25 cellular contexts compared by ENCODE assay signal in the genomic region with DNA sequence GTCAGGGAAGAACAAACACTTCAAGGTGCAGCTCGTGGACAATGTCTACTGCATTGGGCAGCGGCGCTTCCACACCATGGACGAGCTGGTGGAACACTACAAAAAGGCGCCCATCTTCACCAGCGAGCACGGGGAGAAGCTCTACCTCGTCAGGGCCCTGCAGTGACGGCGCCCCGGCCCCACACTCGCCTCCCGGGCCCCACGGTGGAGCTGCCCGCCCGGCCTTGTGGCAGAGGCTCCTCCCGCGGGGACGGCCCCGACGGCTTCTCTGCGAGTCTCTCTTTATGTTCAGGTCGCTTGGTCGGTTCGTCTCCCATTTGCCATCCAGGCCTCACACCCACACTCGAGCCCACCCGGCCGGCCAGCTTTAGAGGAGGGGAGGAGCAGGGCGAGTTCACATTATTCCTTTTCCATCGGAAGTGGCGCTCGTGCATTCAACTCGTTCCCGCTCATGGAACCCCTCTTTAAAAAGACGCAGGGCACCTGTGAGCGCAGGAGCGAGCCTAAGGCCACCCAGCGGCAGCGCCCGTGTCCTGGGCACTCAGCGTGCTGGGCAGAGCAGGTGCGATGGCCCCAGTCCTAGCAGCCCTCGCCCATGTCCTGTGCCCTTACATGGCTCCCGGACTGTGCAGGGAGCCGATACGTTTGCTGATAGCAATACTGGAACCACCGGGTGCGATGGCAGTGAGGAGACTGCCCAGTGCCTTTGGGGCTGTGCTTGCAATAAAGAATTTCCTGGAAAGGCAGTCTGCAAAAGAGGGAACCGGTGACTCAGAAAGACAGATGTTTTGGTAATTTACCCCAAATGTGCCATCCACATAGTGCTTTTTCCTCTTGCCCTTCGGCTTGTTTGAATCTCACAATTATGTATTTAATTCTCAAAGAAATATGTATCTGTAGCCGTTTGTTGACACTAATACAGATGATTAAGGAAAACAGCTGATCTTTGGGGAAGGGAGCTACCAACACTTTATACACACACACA.
DNase-seq lines count a peak whose midpoint lies in the region; ATAC-seq, FAIRE-seq and TF ChIP-seq lines count a peak whose summit lies in the region.
"Had no signal": no experiment of that assay in that cellular context is flagged by ENCODE, and none has a peak within 500 bp of the region (broad histone marks: within the 10 kb centered on the region; RNA-seq: fewer than 3 reads in every experiment).

No MANE protein-coding gene starts in this region.

- no peak overlapping the region for H2BK5ac ChIP-seq in neuronal stem cell (ENCODE audit: low read length)

- H3K27ac ChIP-seq in GM12878 (ENCODE audit: control insufficient read depth, insufficient read depth) (no peak overlapping the region), neuronal stem cell (replicated peaks; ENCODE audit: low read length) (no peak overlapping the region)
- H3K27ac ChIP-seq: C4-2B, colonic mucosa, right atrium auricular region, SJCRH30, upper lobe of left lung had no signal

- no peak for TF ChIP-seq CTCF in GM12878 (IDR thresholded peaks at IDR 0.05 in 2 of 3, conservative IDR thresholded peaks at IDR 0.05 in 1 of 3; ENCODE audit: control insufficient read depth in 2 of 3, extremely low read depth in 1 of 3, insufficient read depth in 1 of 3, low read depth in 3 of 3, low read length in 3 of 3)

- no peak overlapping the region for H3K23ac ChIP-seq in neuronal stem cell (ENCODE audit: low read depth, low read length, poor library complexity)

- CTCF ChIA-PET in GM12878 (lab: Yijun Ruan, JAX) = no interaction called here

- no peak for FAIRE-seq in GM12878 (lab: Jason Lieb, UNC)
- no peak for FAIRE-seq in frontal cortex (lab: Jason Lieb, UNC)
- FAIRE-seq: A204.1, GM12892, HTR-8/SVneo had no signal

- H3K14ac ChIP-seq in neuronal stem cell (ENCODE audit: low read length) = no peak overlapping the region

- peaks cover 29% of the 10 kb centered on the region for H3K36me3 Mint-ChIP-seq in activated naive CD4-positive, alpha-beta T cell treated with anti-CD3 and anti-CD28 coated beads, Interleukin-2, amount 50 U/mL, for 24 hours
- peaks cover 18 to 30% (median 19%) of the 10 kb centered on the region in 3 donors for H3K36me3 Mint-ChIP-seq in immature natural killer cell

- H3K4me1 Mint-ChIP-seq in activated naive CD4-positive, alpha-beta T cell treated with anti-CD3 and anti-CD28 coated beads, Interleukin-2, amount 50 U/mL, for 24 hours = peaks cover 56% of the 10 kb centered on the region
- H3K4me1 Mint-ChIP-seq in immature natural killer cell = peaks cover 27 to 30% of the 10 kb centered on the region in 2 donors

- no peak overlapping the region for H2AK5ac ChIP-seq in neuronal stem cell (ENCODE audit: low read depth, low read length)

- SMC1A ChIA-PET in GM12878 (lab: Charles Lee; ENCODE audit: uncharacterized antibody, unreplicated experiment) = interaction anchor here (1.0 kb wide), 1 partner anchor 8 kb away, joined by 3 read pairs; no protein-coding TSS in a partner anchor

- no peaks in the 10 kb centered on the region for H3K27me3 ChIP-seq in GM12878 (replicated peaks in 1 of 2; ENCODE audit: control insufficient read depth in 2 of 2, insufficient read depth in 2 of 2, low read length in 1 of 2)
- no peaks in the 10 kb centered on the region for H3K27me3 ChIP-seq in neuronal stem cell (ENCODE audit: control insufficient read depth in 3 of 3, insufficient read depth in 3 of 3, low read depth in 1 of 3, low read length in 3 of 3)
- H3K27me3 ChIP-seq: colonic mucosa, right atrium auricular region, SJCRH30, upper lobe of left lung had no signal

- no peak overlapping the region for H3K4ac ChIP-seq in neuronal stem cell (ENCODE audit: low read length)

- H3K36me3 ChIP-seq in GM12878 (ENCODE audit: control insufficient read depth in 2 of 2, insufficient read depth in 2 of 2, low read length in 1 of 2) = peaks cover 2 to 4% of the 10 kb centered on the region in 2 experiments
- H3K36me3 ChIP-seq in neuronal stem cell (replicated peaks in 1 of 2; ENCODE audit: control insufficient read depth in 2 of 2, insufficient read depth in 2 of 2, low read length in 2 of 2) = peaks cover 15 to 46% of the 10 kb centered on the region in 2 donors
- H3K36me3 ChIP-seq: colonic mucosa had no signal

- H3K9me3 ChIP-seq in GM12878 (replicated peaks; ENCODE audit: control insufficient read depth, insufficient read depth, low read length) (peaks cover 5% of the 10 kb centered on the region), neuronal stem cell (replicated peaks in 1 of 2; ENCODE audit: control insufficient read depth in 2 of 2, insufficient read depth in 1 of 2, low read depth in 1 of 2, low read length in 2 of 2) (peaks cover 6 to 22% of the 10 kb centered on the region in 2 donors)
- H3K9me3 ChIP-seq: colonic mucosa, right atrium auricular region had no signal

- H3K4me3 ChIP-seq in GM12878 = no peak overlapping the region
- H3K4me3 ChIP-seq in neuronal stem cell (ENCODE audit: low read length in 2 of 2) = no peak overlapping the region
- H3K4me3 ChIP-seq: colonic mucosa, right atrium auricular region, SJCRH30, upper lobe of left lung had no signal

- TF ChIP-seq POLR2A in GM12878 (IDR thresholded peaks at IDR 0.05; ENCODE audit: low read depth, low read length) = no peak

- H4K91ac ChIP-seq in neuronal stem cell (ENCODE audit: low read depth, low read length, poor library complexity) = no peak overlapping the region

- TF ChIP-seq EP300 in GM12878 (IDR thresholded peaks at IDR 0.05; ENCODE audit: borderline replicate concordance in 1 of 2, control insufficient read depth in 1 of 2, low read depth in 2 of 2, low read length in 2 of 2) = no peak

- H3K9ac ChIP-seq in GM12878 (ENCODE audit: control insufficient read depth, insufficient read depth, low read length) (no peak overlapping the region), neuronal stem cell (ENCODE audit: low read depth, low read length, poor library complexity) (no peak overlapping the region)

- H3K4me2 ChIP-seq in GM12878 (ENCODE audit: control insufficient read depth, insufficient read depth) (no peak overlapping the region), neuronal stem cell (ENCODE audit: insufficient read depth, low read length, poor library complexity, severe bottlenecking) (no peak overlapping the region)

- no peak overlapping the region for H3K4me3 Mint-ChIP-seq in activated naive CD4-positive, alpha-beta T cell treated with anti-CD3 and anti-CD28 coated beads, Interleukin-2, amount 50 U/mL, for 24 hours
- H3K4me3 Mint-ChIP-seq in immature natural killer cell = no peak overlapping the region
- H3K4me3 Mint-ChIP-seq: activated CD4-positive, alpha-beta T cell treated with anti-CD3 and anti-CD28 coated beads, Interleukin-2, amount 10 ng/mL, durations not matched to agents 7 days and 5 days; activated T-helper 17 cell treated with anti-CD3 and anti-CD28 coated beads, Interleukin-2, amount 50 U/mL, for 72 hours; brain; T-helper 1 cell treated with Interleukin-12 subunit alpha and Interleukin-12 subunit beta and Interleukin-4 antibody, amounts not matched to agents 30 μg/mL and 1 μg/mL, for 36 hours had no signal

- intact Hi-C loops in GM12878 (cut with micrococcal nuclease; ENCODE audit: unreplicated experiment) = no loop called here

- in situ Hi-C loops in GM12878 (cut with MboI) = no loop called here

- no peak for ATAC-seq in GM12878
- ATAC-seq: activated T-helper 17 cell treated with anti-CD3 and anti-CD28 coated beads, Interleukin-2, amount 50 U/mL, for 72 hours; naive thymus-derived CD8-positive, alpha-beta T cell had no signal

- H3K79me2 ChIP-seq in GM12878 (ENCODE audit: control insufficient read depth, insufficient read depth, low read length) = peaks cover 1% of the 10 kb centered on the region

- peak overlapping the region; percentile 22 for H3K18ac ChIP-seq in neuronal stem cell (ENCODE audit: low read length)

- no peak overlapping the region for H2BK120ac ChIP-seq in neuronal stem cell (ENCODE audit: low read depth, low read length)

- H2BK15ac ChIP-seq in neuronal stem cell (ENCODE audit: low read length) = no peak overlapping the region

- no peaks in the 10 kb centered on the region for H3K27me3 Mint-ChIP-seq in activated naive CD4-positive, alpha-beta T cell treated with anti-CD3 and anti-CD28 coated beads, Interleukin-2, amount 50 U/mL, for 24 hours
- no peaks in the 10 kb centered on the region for H3K27me3 Mint-ChIP-seq in immature natural killer cell (ENCODE audit: low read depth in 3 of 3)
- H3K27me3 Mint-ChIP-seq: activated CD4-positive, alpha-beta T cell treated with anti-CD3 and anti-CD28 coated beads, Interleukin-2, amount 10 ng/mL, durations not matched to agents 7 days and 5 days; activated T-helper 17 cell treated with anti-CD3 and anti-CD28 coated beads, Interleukin-2, amount 50 U/mL, for 72 hours; naive thymus-derived CD8-positive, alpha-beta T cell had no signal

- H3K27ac Mint-ChIP-seq in activated naive CD4-positive, alpha-beta T cell treated with anti-CD3 and anti-CD28 coated beads, Interleukin-2, amount 50 U/mL, for 24 hours = peak overlapping the region; percentile 41
- peak overlapping the region in 1 of 6 donors; percentile 46 for H3K27ac Mint-ChIP-seq in immature natural killer cell
- H3K27ac Mint-ChIP-seq: activated CD4-positive, alpha-beta T cell treated with anti-CD3 and anti-CD28 coated beads, Interleukin-2, amount 10 ng/mL, durations not matched to agents 7 days and 5 days; brain; T-helper 1 cell treated with Interleukin-12 subunit alpha and Interleukin-12 subunit beta and Interleukin-4 antibody, amounts not matched to agents 30 μg/mL and 1 μg/mL, for 36 hours had no signal

- H2AFZ ChIP-seq in GM12878 (ENCODE audit: control insufficient read depth, low read depth, low read length) (no peak overlapping the region), neuronal stem cell (ENCODE audit: low read length) (no peak overlapping the region)

- no peak overlapping the region for H4K8ac ChIP-seq in neuronal stem cell (ENCODE audit: low read depth, low read length)

- H2BK12ac ChIP-seq in neuronal stem cell (ENCODE audit: low read length) = no peak overlapping the region

- RAD21 ChIA-PET in GM12878 (lab: Charles Lee; ENCODE audit: unreplicated experiment) = no interaction called here

- peaks cover 1% of the 10 kb centered on the region for H3K9me3 Mint-ChIP-seq in activated naive CD4-positive, alpha-beta T cell treated with anti-CD3 and anti-CD28 coated beads, Interleukin-2, amount 50 U/mL, for 24 hours
- peaks cover 0 to 3% (median 0%) of the 10 kb centered on the region in 6 donors for H3K9me3 Mint-ChIP-seq in immature natural killer cell
- H3K9me3 Mint-ChIP-seq: activated T-helper 17 cell treated with anti-CD3 and anti-CD28 coated beads, Interleukin-2, amount 50 U/mL, for 72 hours had no signal

- H3K4me1 ChIP-seq in GM12878 (ENCODE audit: control insufficient read depth, insufficient read depth, low read length) = no peaks in the 10 kb centered on the region
- peaks cover 7 to 19% of the 10 kb centered on the region in 2 donors for H3K4me1 ChIP-seq in neuronal stem cell (ENCODE audit: control insufficient read depth in 2 of 2, insufficient read depth in 1 of 2, low read depth in 1 of 2, low read length in 2 of 2)
- H3K4me1 ChIP-seq: colonic mucosa, right atrium auricular region, SJCRH30, upper lobe of left lung had no signal

- TSS peak; percentile 31 for BruUV-seq in GM12878 (replicated peaks; lab: Mats Ljungman, UMichigan)

- POLR2A ChIA-PET in GM12878 (lab: Charles Lee) = no interaction called here

- no peak for TF ChIP-seq RAD21 in GM12878 (IDR thresholded peaks at IDR 0.05; ENCODE audit: insufficient read depth, low read depth, low read length)

- WGBS in GM12878 (ENCODE audit: insufficient coverage, insufficient replicate concordance, low lambda C conversion rate, missing lambda C conversion rate) = 99% methylated on average over 40 of the region's 51 CpGs
- no CpG with 5 or more reads among the region's 51 CpGs for WGBS in neuronal stem cell (ENCODE audit: extremely low coverage in 2 of 2, insufficient read length in 2 of 2, insufficient replicate concordance in 1 of 2), 2 donors

- DNase-seq in activated naive CD4-positive, alpha-beta T cell treated with Interleukin-2 at 50 U/mL for 16 hours = no peak
- peak; percentile 10 for DNase-seq in GM04503 (ENCODE audit: low read depth)
- no peak for DNase-seq in GM12878 (ENCODE audit: low read depth, low spot score)
- no peak for DNase-seq in neuronal stem cell (ENCODE audit: low spot score)
- no peak for DNase-seq in frontal cortex (ENCODE audit: low spot score in 2 of 2)
- DNase-seq in NCI-H1417 (lab: John Stamatoyannopoulos, UW) = no peak
- DNase-seq in immature natural killer cell = no peak
- DNase-seq: activated CD4-positive, alpha-beta T cell treated with anti-CD3 and anti-CD28 coated beads, Interleukin-2, amount 10 ng/mL, durations not matched to agents 7 days and 5 days; colonic mucosa; DMS153; naive thymus-derived CD8-positive, alpha-beta T cell; NCI-H1105 treated with DMSO at 0.1 percent for 48 hours; NCI-H446; SJCRH30; stimulated activated CD4-positive, alpha-beta T cell treated with anti-CD3 and anti-CD28 coated beads, Interleukin-12 subunit alpha, Interleukin-12 subunit beta, amount 100 ng/mL, for 4 hours had no signal

- no peaks in the 10 kb centered on the region for H4K20me1 ChIP-seq in GM12878 (ENCODE audit: control insufficient read depth, insufficient read depth)

- H3K79me1 ChIP-seq in neuronal stem cell (ENCODE audit: low read depth, low read length) = peaks cover 3% of the 10 kb centered on the region
